1 cellular context compared by ENCODE assay signal in genomic region chr3:142750531-142750930, GRCh38. TPM values are rescaled to one million over a fixed set of nuclear protein-coding genes. Genes with fewer than 3 reads are reported as not detected.
"Had no signal": no experiment of that assay in that cellular context is flagged by ENCODE, and none has a peak within 500 bp of the region (broad histone marks: within the 10 kb centered on the region; RNA-seq: fewer than 3 reads in every experiment).

No MANE protein-coding gene starts in this region.

RNA-seq across cellular contexts. Expression of gene TRPC1, which starts 26.7 kb away (rescaled TPM):
- polyA plus RNA-seq: immature natural killer cell had no signal
